Comparison of ENCODE assay signal across 8 cellular contexts in the genomic region with DNA sequence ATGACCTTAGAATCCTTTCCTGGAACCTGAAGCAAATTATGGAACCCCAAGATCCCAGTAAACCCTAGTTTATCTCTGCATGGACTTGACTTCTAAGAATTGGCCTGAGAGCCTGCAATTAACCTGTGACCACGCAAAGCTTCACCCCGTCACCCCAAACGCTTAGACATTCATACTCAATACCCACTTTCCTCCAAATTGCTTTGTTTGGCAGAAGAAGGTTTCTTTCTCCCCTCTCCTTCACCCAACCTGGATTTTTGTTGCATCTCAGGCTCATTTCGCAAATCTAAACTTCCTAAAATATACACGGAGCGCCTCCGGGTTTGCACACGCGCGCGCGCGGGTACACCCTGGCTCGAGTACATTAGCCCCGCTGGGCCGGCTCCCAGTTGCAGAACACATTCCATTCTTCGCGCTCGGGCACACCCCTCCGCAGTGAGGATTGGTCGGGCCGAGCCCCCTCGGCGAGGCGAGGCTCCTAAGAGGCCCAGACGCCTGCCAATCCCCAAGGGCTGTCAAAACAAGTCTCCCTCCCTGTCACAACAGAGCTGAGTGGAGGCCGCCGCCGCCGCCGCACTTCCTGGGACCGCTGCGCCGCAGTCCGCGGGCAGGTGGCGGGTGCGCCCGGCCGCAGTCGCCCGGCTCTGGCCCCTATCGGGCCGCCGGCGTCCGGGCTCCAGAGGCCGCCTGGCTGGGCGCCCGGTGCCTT. TPM values are rescaled to one million over a fixed set of nuclear protein-coding genes. Genes with fewer than 3 reads are reported as not detected.
A peak's percentile ranks its signal among the peaks of the same experiment; 100 is the strongest.
DNase-seq lines count a peak whose midpoint lies in the region; ATAC-seq, FAIRE-seq and TF ChIP-seq lines count a peak whose summit lies in the region.

A gene (plus strand): TSS at position 545 of the 709 bp plus-strand sequence.

- H2AFZ ChIP-seq in astrocyte (ENCODE audit: low read depth, low read length), result peak within 1 kb of the TSS; percentile 84

- no peak within 1 kb of the TSS for H3K27ac ChIP-seq in astrocyte (ENCODE audit: low read depth, low read length)
- peak within 1 kb of the TSS; percentile 70 for H3K27ac ChIP-seq in right cardiac atrium (ENCODE audit: low read length)
- peak within 1 kb of the TSS; percentile 82 for H3K27ac ChIP-seq in psoas muscle
- no peak within 1 kb of the TSS for H3K27ac ChIP-seq in urinary bladder (ENCODE audit: low read depth)

- peaks cover 2% of the 10 kb centered on the region for H3K4me1 Mint-ChIP-seq in astrocyte (ENCODE audit: low read depth, unreplicated experiment)

- in situ Hi-C loops in GM13977 (cut with MboI; ENCODE audit: low pct_unique_long_range_greater_than_20kb, low sequenced_read_pairs, unreplicated experiment), result loop anchor here (10.0 to 25.0 kb wide), 2 partner anchors 321 to 483 kb away; no protein-coding TSS in a partner anchor

- no peaks in the 10 kb centered on the region for H4K20me1 ChIP-seq in astrocyte (ENCODE audit: insufficient read depth, low read length)

- peak within 1 kb of the TSS; percentile 61 for H3K9ac ChIP-seq in astrocyte (ENCODE audit: low read length)

- H3K4me3 Mint-ChIP-seq in astrocyte (ENCODE audit: unreplicated experiment), result peak within 1 kb of the TSS; percentile 92

- intact Hi-C loops in right cardiac atrium (cut with DNase I) (loop anchor here (5.0 to 10.0 kb wide), 7 partner anchors 91 to 493 kb away; no protein-coding TSS in a partner anchor), psoas muscle (cut with DNase I) (loop anchor here (5.0 to 10.0 kb wide), 2 partner anchors 248 to 251 kb away; no protein-coding TSS in a partner anchor)

- peak; percentile 93 for DNase-seq in GM13977 (ENCODE audit: low spot score)
- peak; percentile 83 for DNase-seq in NCI-H146 (lab: John Stamatoyannopoulos, UW)
- peak; percentile 87 for DNase-seq in T-helper 22 cell (ENCODE audit: low read depth)
- DNase-seq in astrocyte (ENCODE audit: low read depth), result peak; percentile 85
- peak; percentile 94 to 97 (median 97) for DNase-seq in right cardiac atrium
- peak; percentile 92 to 97 for DNase-seq in psoas muscle

- H3K27ac Mint-ChIP-seq in astrocyte (ENCODE audit: unreplicated experiment), result no peak within 1 kb of the TSS

- H3K36me3 ChIP-seq in astrocyte (ENCODE audit: insufficient read depth, low read length) (no peaks in the 10 kb centered on the region), psoas muscle (ENCODE audit: insufficient read depth in 1 of 2, low read depth in 1 of 2) (no peaks in the 10 kb centered on the region), urinary bladder (ENCODE audit: insufficient read depth) (no peaks in the 10 kb centered on the region)

- no peaks in the 10 kb centered on the region for H3K9me3 Mint-ChIP-seq in astrocyte (ENCODE audit: unreplicated experiment)

- FAIRE-seq in astrocyte (lab: Jason Lieb, UNC), result no peak

- H3K27me3 Mint-ChIP-seq in astrocyte (ENCODE audit: low read depth, unreplicated experiment), result peaks cover 15% of the 10 kb centered on the region

- H3K4me3 ChIP-seq in astrocyte (ENCODE audit: insufficient read depth, low read depth, low read length) (peak within 1 kb of the TSS; percentile 72), right cardiac atrium (ENCODE audit: low read length) (peak within 1 kb of the TSS; percentile 69), psoas muscle (peak within 1 kb of the TSS; percentile 87), urinary bladder (ENCODE audit: low read depth, low read length) (peak within 1 kb of the TSS; percentile 89)

- H3K4me1 ChIP-seq in astrocyte (ENCODE audit: insufficient read depth, low read length) (peaks cover 3% of the 10 kb centered on the region), right cardiac atrium (ENCODE audit: control insufficient read depth, insufficient read depth, low read length) (no peaks in the 10 kb centered on the region), psoas muscle (peaks cover 45% of the 10 kb centered on the region), urinary bladder (ENCODE audit: insufficient read depth) (peaks cover 3% of the 10 kb centered on the region)

- H3K9me3 ChIP-seq in astrocyte (ENCODE audit: insufficient read depth, low read depth, low read length), result no peaks in the 10 kb centered on the region
- no peaks in the 10 kb centered on the region for H3K9me3 ChIP-seq in right cardiac atrium (ENCODE audit: control insufficient read depth, low read length)
- H3K9me3 ChIP-seq in psoas muscle, result no peaks in the 10 kb centered on the region

- H3K27me3 ChIP-seq in astrocyte (ENCODE audit: insufficient read depth, low read length) (peaks cover 24% of the 10 kb centered on the region), right cardiac atrium (ENCODE audit: control insufficient read depth, insufficient read depth) (no peaks in the 10 kb centered on the region), psoas muscle (ENCODE audit: insufficient read depth in 3 of 3, low read length in 2 of 3) (no peaks in the 10 kb centered on the region)

- no peaks in the 10 kb centered on the region for H3K79me2 ChIP-seq in astrocyte (ENCODE audit: insufficient read depth, low read length)

- H3K36me3 Mint-ChIP-seq in astrocyte (ENCODE audit: low read depth, unreplicated experiment), result no peaks in the 10 kb centered on the region

- ATAC-seq in HG02870 (IDR thresholded peaks at IDR 0.05; ENCODE audit: unreplicated experiment) (peak; percentile 100), right cardiac atrium (peak; percentile 97 to 98), psoas muscle (peak; percentile 92 to 99 (median 96))

- peak within 1 kb of the TSS; percentile 88 for H3K4me2 ChIP-seq in astrocyte (ENCODE audit: low read length)

- TF ChIP-seq CTCF in GM13977 (IDR thresholded peaks at IDR 0.05; ENCODE audit: extremely low read depth, insufficient read depth, missing control alignments), result no peak
- TF ChIP-seq CTCF in astrocyte (IDR thresholded peaks at IDR 0.05; ENCODE audit: insufficient read depth, low read depth, low read length), result no peak
- peak; percentile 6 for TF ChIP-seq CTCF in psoas muscle (IDR thresholded peaks at IDR 0.05)

- 1% methylated on average over 50 of the region's 50 CpGs for WGBS in right cardiac atrium
- 0 to 1% (median 0%) methylated on average over 45 to 50 of the region's 50 CpGs for WGBS in psoas muscle, 3 donors
- WGBS in urinary bladder, result under 1% methylated on average over 50 of the region's 50 CpGs

RNA-seq across cellular contexts. Expression of the gene that starts here (rescaled TPM):
- total RNA-seq in astrocyte (0.84 and 1.6 TPM in 2 replicates), right cardiac atrium (10 to 100 TPM; 37.8 to 70.1 (median 52.7) TPM), psoas muscle (10 to 100 TPM in 3 of 4 donors, 1 to 10 TPM in 1; 9.6 to 25.4 (median 17.3) TPM), urinary bladder (17.8 TPM)
- polyA plus RNA-seq in right cardiac atrium (19.5 TPM), psoas muscle (10 to 100 TPM in 1 of 3 donors, 1 to 10 TPM in 2; 4.3 to 12.6 (median 7.5) TPM), urinary bladder (6.0 TPM)

Comparison
In these comparisons a context has a peak if more than half of its experiments do, and no peak if none do; other contexts are left out.
1. H3K27ac ChIP-seq: peak in right cardiac atrium (single experiment) and psoas muscle (single experiment); none in astrocyte (single experiment) and urinary bladder (single experiment).
2. Peak in every context shown above with its lines, with median percentiles within 50 percentile points of each other: DNase-seq, ATAC-seq and H3K4me3 ChIP-seq.